8 cellular contexts compared by ENCODE assay signal in the genomic region with DNA sequence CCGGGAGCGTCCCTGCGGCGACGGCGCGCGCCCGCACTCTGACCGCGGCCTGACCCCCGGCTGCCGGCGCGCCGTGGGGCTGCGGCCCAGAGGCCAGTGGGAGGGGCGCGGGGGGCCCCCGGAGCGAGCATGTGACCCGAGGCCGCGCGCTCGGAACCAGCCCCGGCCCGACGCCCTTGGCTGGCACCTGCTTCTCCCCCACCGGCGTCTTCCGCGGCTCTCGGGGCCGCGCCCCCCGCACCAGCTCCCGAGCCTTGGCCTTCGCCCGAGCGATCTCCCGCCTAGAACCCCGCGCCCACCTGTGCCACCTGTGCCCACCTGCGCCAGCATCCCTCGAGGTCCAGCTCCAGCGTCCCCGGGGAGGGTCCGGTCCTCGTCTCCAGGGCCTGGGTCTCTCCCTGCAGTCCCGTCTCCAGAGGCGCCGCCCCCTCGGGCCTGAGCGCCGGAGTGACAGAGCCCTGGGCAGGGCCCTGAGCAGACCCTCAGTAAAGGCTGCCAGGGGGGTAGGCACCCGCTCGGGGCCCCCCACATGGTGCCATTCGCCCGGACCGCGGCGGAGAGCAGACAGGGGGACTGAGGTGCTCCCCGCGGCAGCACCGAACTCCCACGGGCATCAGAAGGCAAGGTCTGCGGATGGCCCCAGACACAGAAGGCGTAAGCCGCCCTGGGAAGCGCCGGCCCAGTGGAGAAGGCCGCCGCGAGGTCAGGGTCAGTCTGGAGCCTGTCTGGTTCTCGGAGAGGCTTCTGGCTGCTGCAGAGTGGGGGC. TPM values are rescaled to one million over a fixed set of nuclear protein-coding genes. Genes with fewer than 3 reads are reported as not detected.
DNase-seq lines count a peak whose midpoint lies in the region; ATAC-seq, FAIRE-seq and TF ChIP-seq lines count a peak whose summit lies in the region.

No MANE protein-coding gene starts in this region.

- H3K4me3 ChIP-seq in WI38 (ENCODE audit: low read depth, low read length) (peak overlapping the region; percentile 56), gastroesophageal sphincter (peak overlapping the region; percentile 55 to 92)

- H3K36me3 Mint-ChIP-seq in activated naive CD4-positive, alpha-beta T cell treated with anti-CD3 and anti-CD28 coated beads, Interleukin-2, amount 50 U/mL, for 24 hours = peaks cover 3% of the 10 kb centered on the region

- H3K27me3 Mint-ChIP-seq in activated naive CD4-positive, alpha-beta T cell treated with anti-CD3 and anti-CD28 coated beads, Interleukin-2, amount 50 U/mL, for 24 hours = no peaks in the 10 kb centered on the region

- DNase-seq in activated naive CD4-positive, alpha-beta T cell (lab: John Stamatoyannopoulos, UW) = no peak
- no peak for DNase-seq in omental fat pad (ENCODE audit: low spot score)
- no peak for DNase-seq in cerebellar nuclear complex (lab: John Stamatoyannopoulos, UW)
- DNase-seq in D721Med (ENCODE audit: insufficient read length, low spot score) = no peak

- peaks cover 0 to 30% (median 15%) of the 10 kb centered on the region in 3 donors for H3K4me1 ChIP-seq in gastroesophageal sphincter

- H3K36me3 ChIP-seq in gastroesophageal sphincter = peaks cover 0 to 11% of the 10 kb centered on the region in 2 donors

- no peak overlapping the region for H3K27ac Mint-ChIP-seq in activated naive CD4-positive, alpha-beta T cell treated with anti-CD3 and anti-CD28 coated beads, Interleukin-2, amount 50 U/mL, for 24 hours

- peak overlapping the region; percentile 80 for H3K4me3 Mint-ChIP-seq in activated naive CD4-positive, alpha-beta T cell treated with anti-CD3 and anti-CD28 coated beads, Interleukin-2, amount 50 U/mL, for 24 hours

- TF ChIP-seq CTCF in WI38 (IDR thresholded peaks at IDR 0.05; ENCODE audit: low read depth, low read length) (no peak), gastroesophageal sphincter (IDR thresholded peaks at IDR 0.05) (no peak), omental fat pad (IDR thresholded peaks at IDR 0.05) (no peak), D721Med (IDR thresholded peaks at IDR 0.05; ENCODE audit: insufficient read depth, missing control alignments) (no peak)

- peaks cover 17% of the 10 kb centered on the region for H3K4me1 Mint-ChIP-seq in activated naive CD4-positive, alpha-beta T cell treated with anti-CD3 and anti-CD28 coated beads, Interleukin-2, amount 50 U/mL, for 24 hours

- H3K9me3 ChIP-seq in gastroesophageal sphincter = no peaks in the 10 kb centered on the region

- TF ChIP-seq POLR2A in gastroesophageal sphincter (IDR thresholded peaks at IDR 0.05) = no peak

- no peaks in the 10 kb centered on the region for H3K9me3 Mint-ChIP-seq in activated naive CD4-positive, alpha-beta T cell treated with anti-CD3 and anti-CD28 coated beads, Interleukin-2, amount 50 U/mL, for 24 hours

- H3K27ac ChIP-seq in gastroesophageal sphincter = peak overlapping the region; percentile 14 to 98 (median 86)

- H3K27me3 ChIP-seq in gastroesophageal sphincter = no peaks in the 10 kb centered on the region

- FAIRE-seq in D721Med (lab: Jason Lieb, UNC) = no peak

- peak; percentile 24 for ATAC-seq in HG03025 (IDR thresholded peaks at IDR 0.05; ENCODE audit: low FRiP score, unreplicated experiment)
- ATAC-seq in gastroesophageal sphincter = peak; percentile 34
- ATAC-seq in omental fat pad (ENCODE audit: low FRiP score) = peak; percentile 39

- no peak for TF ChIP-seq EP300 in gastroesophageal sphincter (IDR thresholded peaks at IDR 0.05)

- no CpG with 5 or more reads among the region's 76 CpGs for WGBS in gastroesophageal sphincter (ENCODE audit: low coverage in 1 of 2), 2 donors

RNA-seq across cellular contexts. Expression of gene PPP1R13B, which starts 0.8 kb away (rescaled TPM):
- total RNA-seq in gastroesophageal sphincter = 10 to 100 TPM; 13.9 to 24.8 (median 17.5) TPM
- 10 to 100 TPM in 3 of 4 donors, 1 to 10 TPM in 1; 9.7 to 31.1 (median 15.0) TPM for total RNA-seq in omental fat pad
